Comparison of ENCODE assay signal across 16 cellular contexts in the genomic region with DNA sequence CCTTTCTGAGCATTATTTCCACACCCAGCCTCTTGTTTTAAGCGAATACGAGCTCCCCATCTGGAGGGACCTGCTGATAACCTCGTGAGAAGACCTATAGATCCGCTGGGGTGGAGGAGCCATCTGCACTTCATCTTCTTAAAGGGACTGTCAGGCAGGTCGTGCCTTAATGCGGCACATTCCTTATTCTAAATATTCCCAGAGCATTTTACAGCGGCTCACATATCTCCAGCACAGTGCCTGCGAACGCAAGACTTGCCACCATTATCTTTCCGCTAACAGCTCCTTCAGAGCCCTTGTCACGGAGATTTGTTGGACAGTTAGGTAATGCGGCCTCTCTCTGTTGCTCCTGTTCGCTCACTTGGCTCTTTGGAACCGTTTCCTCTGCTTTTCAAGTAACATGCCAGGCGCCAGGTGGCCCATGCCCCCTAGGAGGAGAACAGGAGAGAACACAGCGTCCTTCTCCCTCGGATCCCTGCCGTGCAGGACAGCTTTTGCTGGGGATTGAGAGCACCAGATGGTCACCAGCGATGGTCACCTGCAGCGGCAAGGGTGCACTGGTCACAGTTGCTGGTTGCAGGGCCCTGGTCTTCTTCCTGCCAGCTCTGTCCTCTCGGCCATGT.
DNase-seq lines count a peak whose midpoint lies in the region; ATAC-seq and TF ChIP-seq lines count a peak whose summit lies in the region.
"Had no signal": no experiment of that assay in that cellular context is flagged by ENCODE, and none has a peak within 500 bp of the region (broad histone marks: within the 10 kb centered on the region; RNA-seq: fewer than 3 reads in every experiment).

No MANE protein-coding gene starts in this region.

- H3K4me1 Mint-ChIP-seq in endodermal cell: peaks cover 8% of the 10 kb centered on the region
- no peaks in the 10 kb centered on the region for H3K4me1 Mint-ChIP-seq in activated T-helper 17 cell treated with anti-CD3 and anti-CD28 coated beads, Interleukin-2, amount 50 U/mL, for 72 hours

- no peaks in the 10 kb centered on the region for H3K9me3 ChIP-seq in cardiac muscle cell (ENCODE audit: low read depth)
- H3K9me3 ChIP-seq in left ventricle myocardium inferior (replicated peaks): no peaks in the 10 kb centered on the region
- peaks cover 8% of the 10 kb centered on the region for H3K9me3 ChIP-seq in endodermal cell (ENCODE audit: control insufficient read depth, low read length)
- H3K9me3 ChIP-seq: BE2C, SK-N-SH had no signal

- peaks cover 37% of the 10 kb centered on the region for H3K36me3 Mint-ChIP-seq in endodermal cell (ENCODE audit: low read depth)
- H3K36me3 Mint-ChIP-seq in activated T-helper 17 cell treated with anti-CD3 and anti-CD28 coated beads, Interleukin-2, amount 50 U/mL, for 72 hours (ENCODE audit: low read depth): peaks cover 72% of the 10 kb centered on the region

- H3K27ac ChIP-seq in cardiac muscle cell: peak overlapping the region; percentile 81
- H3K27ac ChIP-seq in left ventricle myocardium inferior (replicated peaks): no peak overlapping the region
- no peak overlapping the region for H3K27ac ChIP-seq in endodermal cell (ENCODE audit: low read depth, low read length)
- H3K27ac ChIP-seq: KMS-11, PC-9 had no signal

- H3K4me3 ChIP-seq in cardiac muscle cell (no peak overlapping the region), left ventricle myocardium inferior (no peak overlapping the region), endodermal cell (ENCODE audit: low read length) (no peak overlapping the region)
- H3K4me3 ChIP-seq: PC-9 had no signal

- DNase-seq in cardiac muscle cell (ENCODE audit: low read depth in 1 of 2, low spot score in 1 of 2): peak in 1 of 2 donors; percentile 87
- no peak for DNase-seq in left ventricle myocardium inferior
- peak; percentile 27 for DNase-seq in NCI-H524 treated with DMSO at 0.1 percent for 48 hours (lab: John Stamatoyannopoulos, UW)
- DNase-seq in endodermal cell: peak; percentile 31
- no peak for DNase-seq in NCI-H1092 (lab: John Stamatoyannopoulos, UW)
- DNase-seq: BE2C; CD8-positive, alpha-beta memory T cell; NCI-H1436; NCI-H2081 treated with DMSO at 0.1 percent for 48 hours; NCI-H226; NCI-H69; PC-9; SK-N-SH had no signal

- H3K27me3 Mint-ChIP-seq in endodermal cell (ENCODE audit: insufficient read depth): no peaks in the 10 kb centered on the region
- no peaks in the 10 kb centered on the region for H3K27me3 Mint-ChIP-seq in activated T-helper 17 cell treated with anti-CD3 and anti-CD28 coated beads, Interleukin-2, amount 50 U/mL, for 72 hours
- H3K27me3 Mint-ChIP-seq: CD8-positive, alpha-beta memory T cell had no signal

- no peaks in the 10 kb centered on the region for H3K27me3 ChIP-seq in cardiac muscle cell
- no peaks in the 10 kb centered on the region for H3K27me3 ChIP-seq in left ventricle myocardium inferior (ENCODE audit: low read depth)
- H3K27me3 ChIP-seq in endodermal cell (ENCODE audit: control insufficient read depth, insufficient read depth, low read length, poor library complexity, severe bottlenecking): no peaks in the 10 kb centered on the region
- H3K27me3 ChIP-seq: BE2C had no signal

- no peak overlapping the region for H3K9ac ChIP-seq in endodermal cell (ENCODE audit: extremely low read depth, low read length, poor library complexity, severe bottlenecking)
- H3K9ac ChIP-seq: KMS-11, SK-N-SH had no signal

- WGBS in endodermal cell (ENCODE audit: insufficient coverage in 1 of 2, insufficient read length in 1 of 2), 2 experiments: 92 to 94% methylated on average over 19 to 21 of the region's 21 CpGs

- no peak overlapping the region for H3K4me3 Mint-ChIP-seq in endodermal cell
- no peak overlapping the region for H3K4me3 Mint-ChIP-seq in activated T-helper 17 cell treated with anti-CD3 and anti-CD28 coated beads, Interleukin-2, amount 50 U/mL, for 72 hours
- H3K4me3 Mint-ChIP-seq: CD8-positive, alpha-beta memory T cell had no signal

- no peaks in the 10 kb centered on the region for H3K36me3 ChIP-seq in cardiac muscle cell
- peaks cover 63% of the 10 kb centered on the region for H3K36me3 ChIP-seq in left ventricle myocardium inferior
- H3K36me3 ChIP-seq in endodermal cell (ENCODE audit: control insufficient read depth, insufficient read depth, low read length): peaks cover 19% of the 10 kb centered on the region

- intact Hi-C loops in left ventricle myocardium inferior (cut with micrococcal nuclease): no loop called here

- TF ChIP-seq CTCF in cardiac muscle cell (IDR thresholded peaks at IDR 0.05; ENCODE audit: low read depth, low read length) (no peak), left ventricle myocardium inferior (IDR thresholded peaks at IDR 0.05; ENCODE audit: borderline replicate concordance) (no peak), endodermal cell (conservative IDR thresholded peaks at IDR 0.05) (no peak)

- H3K9me3 Mint-ChIP-seq in endodermal cell: peaks cover 8% of the 10 kb centered on the region
- H3K9me3 Mint-ChIP-seq in activated T-helper 17 cell treated with anti-CD3 and anti-CD28 coated beads, Interleukin-2, amount 50 U/mL, for 72 hours: no peaks in the 10 kb centered on the region
- H3K9me3 Mint-ChIP-seq: CD8-positive, alpha-beta memory T cell had no signal

- no peak overlapping the region for H3K27ac Mint-ChIP-seq in endodermal cell
- no peak overlapping the region for H3K27ac Mint-ChIP-seq in activated T-helper 17 cell treated with anti-CD3 and anti-CD28 coated beads, Interleukin-2, amount 50 U/mL, for 72 hours
- H3K27ac Mint-ChIP-seq: CD8-positive, alpha-beta memory T cell had no signal

- peaks cover 39% of the 10 kb centered on the region for H3K4me1 ChIP-seq in cardiac muscle cell (ENCODE audit: low read depth)
- H3K4me1 ChIP-seq in left ventricle myocardium inferior: peaks cover 4% of the 10 kb centered on the region
- no peaks in the 10 kb centered on the region for H3K4me1 ChIP-seq in endodermal cell (ENCODE audit: control insufficient read depth, insufficient read depth, low read length)

- ATAC-seq in GM21723 (IDR thresholded peaks at IDR 0.05; ENCODE audit: unreplicated experiment): no peak
- ATAC-seq in activated T-helper 17 cell treated with anti-CD3 and anti-CD28 coated beads, Interleukin-2, amount 50 U/mL, for 72 hours (replicated peaks): no peak

Comparison
In these comparisons a context has a peak if more than half of its experiments do, and no peak if none do; other contexts are left out.
1. DNase-seq: peak in NCI-H524 treated with DMSO at 0.1 percent for 48 hours (single experiment) and endodermal cell (single experiment); none in left ventricle myocardium inferior (single experiment) and NCI-H1092 (single experiment).